9 cellular contexts compared by ENCODE assay signal in genomic region chr9:97996676-97997075, GRCh38. TPM values are rescaled to one million over a fixed set of nuclear protein-coding genes. Genes with fewer than 3 reads are reported as not detected.
"Had no signal": no experiment of that assay in that cellular context is flagged by ENCODE, and none has a peak within 500 bp of the region (broad histone marks: within the 10 kb centered on the region; RNA-seq: fewer than 3 reads in every experiment).

No MANE protein-coding gene starts in this region.

RNA-seq across cellular contexts. Expression of gene HEMGN, which starts 58.7 kb away (rescaled TPM):
- total RNA-seq: dermis microvascular lymphatic vessel endothelial cell, endodermal cell, esophagus mucosa, esophagus squamous epithelium, gastroesophageal sphincter, hepatocyte, left colon, mammary epithelial cell had no signal
- polyA plus RNA-seq: heart left ventricle, hepatocyte, mammary epithelial cell had no signal
